Comparison of ENCODE assay signal across 16 cellular contexts in genomic region chr12:72989458-72989947, GRCh38.
A peak's percentile ranks its signal among the peaks of the same experiment; 100 is the strongest.
DNase-seq lines count a peak whose midpoint lies in the region; ATAC-seq, FAIRE-seq and TF ChIP-seq lines count a peak whose summit lies in the region.
"Had no signal": no experiment of that assay in that cellular context is flagged by ENCODE, and none has a peak within 500 bp of the region (broad histone marks: within the 10 kb centered on the region; RNA-seq: fewer than 3 reads in every experiment).

No MANE protein-coding gene starts in this region.

- H3K4me2 ChIP-seq in mesendoderm (ENCODE audit: low read length), result no peak overlapping the region
- H3K4me2 ChIP-seq: BLaER1 had no signal

- H3K9ac ChIP-seq in HUES6 (ENCODE audit: low read length), result no peak overlapping the region
- no peak overlapping the region for H3K9ac ChIP-seq in mesendoderm (ENCODE audit: low read length)
- H3K9ac ChIP-seq: BLaER1 had no signal

- H2BK120ac ChIP-seq in mesendoderm (ENCODE audit: low read depth, low read length), result no peak overlapping the region

- no CpG with 5 or more reads among the region's 4 CpGs for WGBS in mesendoderm (ENCODE audit: extremely low coverage, insufficient coverage, low lambda C conversion rate)
- 30 to 47% methylated on average over 4 of the region's 4 CpGs for whole genome bisulfite sequencing in gastroesophageal sphincter (ENCODE audit: low coverage in 1 of 2), 2 donors

- H3K27ac ChIP-seq in HUES6 (ENCODE audit: low read depth, low read length) (peak overlapping the region; percentile 19; the same call in 1 of the 2 replicates), mesendoderm (ENCODE audit: low read depth, low read length) (no peak overlapping the region), gastroesophageal sphincter (no peak overlapping the region)
- H3K27ac ChIP-seq: BLaER1 had no signal

- H2BK5ac ChIP-seq in mesendoderm (ENCODE audit: low read length), result no peak overlapping the region

- no peak overlapping the region for H4K5ac ChIP-seq in mesendoderm (ENCODE audit: low read length)

- FAIRE-seq in endometrium (lab: Jason Lieb, UNC), result peak; percentile 97

- no peak overlapping the region for H3K4ac ChIP-seq in mesendoderm (ENCODE audit: low read depth, low read length)

- TF ChIP-seq EP300 in gastroesophageal sphincter (IDR thresholded peaks at IDR 0.05), result no peak

- no peaks in the 10 kb centered on the region for H3K36me3 ChIP-seq in HUES6 (ENCODE audit: control insufficient read depth, insufficient read depth, low read length)
- no peaks in the 10 kb centered on the region for H3K36me3 ChIP-seq in mesendoderm (ENCODE audit: control insufficient read depth, insufficient read depth, low read length)
- H3K36me3 ChIP-seq in gastroesophageal sphincter, result no peaks in the 10 kb centered on the region
- H3K36me3 ChIP-seq: BLaER1 had no signal

- H2BK15ac ChIP-seq in mesendoderm (replicated peaks; ENCODE audit: low read depth), result peak overlapping the region; percentile 8

- H3K4me3 ChIP-seq in HUES6 (ENCODE audit: low read depth, low read length) (no peak overlapping the region), mesendoderm (ENCODE audit: low read length) (no peak overlapping the region), gastroesophageal sphincter (no peak overlapping the region)
- H3K4me3 ChIP-seq: BLaER1 had no signal

- H3K79me1 ChIP-seq in mesendoderm (ENCODE audit: low read length), result no peaks in the 10 kb centered on the region

- no peak overlapping the region for H4K8ac ChIP-seq in mesendoderm (ENCODE audit: low read depth, low read length)

- H3K18ac ChIP-seq in mesendoderm (ENCODE audit: low read length), result no peak overlapping the region

- H2AK5ac ChIP-seq in mesendoderm (ENCODE audit: low read length), result no peak overlapping the region

- no peak for TF ChIP-seq POLR2A in gastroesophageal sphincter (IDR thresholded peaks at IDR 0.05)

- no peaks in the 10 kb centered on the region for H3K79me2 ChIP-seq in mesendoderm (ENCODE audit: control insufficient read depth, insufficient read depth, low read length)

- no peak overlapping the region for H3K56ac ChIP-seq in mesendoderm (ENCODE audit: low read length)

- H3K27me3 ChIP-seq in HUES6 (ENCODE audit: control insufficient read depth, insufficient read depth, low read length) (no peaks in the 10 kb centered on the region), mesendoderm (ENCODE audit: insufficient read depth, low read length, poor library complexity) (no peaks in the 10 kb centered on the region), gastroesophageal sphincter (no peaks in the 10 kb centered on the region)
- H3K27me3 ChIP-seq: BLaER1 had no signal

- no peaks in the 10 kb centered on the region for H3K4me1 ChIP-seq in HUES6 (ENCODE audit: control insufficient read depth, insufficient read depth, low read length)
- no peaks in the 10 kb centered on the region for H3K4me1 ChIP-seq in mesendoderm (ENCODE audit: control insufficient read depth, low read depth, low read length)
- no peaks in the 10 kb centered on the region for H3K4me1 ChIP-seq in gastroesophageal sphincter
- H3K4me1 ChIP-seq: BLaER1, Caco-2 had no signal

- DNase-seq in SK-N-DZ (ENCODE audit: low spot score), result peak; percentile 97
- no peak for DNase-seq in mesendoderm
- no peak for DNase-seq in NCI-H2081 treated with DMSO at 0.1 percent for 48 hours (lab: John Stamatoyannopoulos, UW)
- DNase-seq: 8988T; AML-193; Caco-2; CD8-positive, alpha-beta memory T cell; GF-D8; GOT3; H9 had no signal

- no peak for ATAC-seq in gastroesophageal sphincter
- no peak for ATAC-seq in GM18519 (IDR thresholded peaks at IDR 0.05; ENCODE audit: low FRiP score, unreplicated experiment)
- no peak for ATAC-seq in activated CD4-positive, CD25-positive, alpha-beta regulatory T cell treated with anti-CD3 and anti-CD28 coated beads, Interleukin-2, amount 50 U/mL, for 24 hours

- H3K9me3 ChIP-seq in HUES6 (ENCODE audit: control insufficient read depth, insufficient read depth, low read depth, low read length) (no peaks in the 10 kb centered on the region), gastroesophageal sphincter (no peaks in the 10 kb centered on the region)
- H3K9me3 ChIP-seq: BLaER1, Caco-2 had no signal

- H3K23ac ChIP-seq in mesendoderm (ENCODE audit: low read length), result no peak overlapping the region

- TF ChIP-seq CTCF in gastroesophageal sphincter (IDR thresholded peaks at IDR 0.05), result no peak
